21 cellular contexts compared by ENCODE assay signal in genomic region chr15:24819680-24820079, GRCh38.
A peak's percentile ranks its signal among the peaks of the same experiment; 100 is the strongest.
DNase-seq lines count a peak whose midpoint lies in the region; ATAC-seq, FAIRE-seq and TF ChIP-seq lines count a peak whose summit lies in the region.
"Had no signal": no experiment of that assay in that cellular context is flagged by ENCODE, and none has a peak within 500 bp of the region (broad histone marks: within the 10 kb centered on the region; RNA-seq: fewer than 3 reads in every experiment).

No MANE protein-coding gene starts in this region.

- DNase-seq in GM23338 (ENCODE audit: low spot score) (peak; percentile 62), WTC11 (ENCODE audit: low spot score) (no peak), glutamatergic neuron (no peak), iPS-NIHi7 (ENCODE audit: extremely low spot score) (peak; percentile 12), right lobe of liver (no peak), RCC 7860 (ENCODE audit: low spot score) (no peak), NOMO-1 (lab: John Stamatoyannopoulos, UW; ENCODE audit: unreplicated experiment in 2 of 2) (no peak)
- no peak for DNase-seq in activated effector memory CD4-positive, alpha-beta T cell treated with Interleukin-2 at 50 U/mL for 16 hours
- DNase-seq: CD4-positive, alpha-beta T cell; CD8-positive, alpha-beta memory T cell; DMS 273 treated with DMSO at 0.1 percent for 48 hours; DMS79 treated with DMSO at 0.1 percent for 48 hours; GOT3; H7; HCEC 1CT had no signal

- peaks cover 4% of the 10 kb centered on the region for H3K4me1 ChIP-seq in GM23338 (ENCODE audit: insufficient read depth)
- no peaks in the 10 kb centered on the region for H3K4me1 ChIP-seq in right lobe of liver
- H3K4me1 ChIP-seq: BLaER1 had no signal

- H3K27me3 ChIP-seq in GM23338 (ENCODE audit: insufficient read depth) (no peaks in the 10 kb centered on the region), right lobe of liver (no peaks in the 10 kb centered on the region)
- H3K27me3 ChIP-seq: BLaER1 had no signal

- H3K79me2 ChIP-seq in GM23338 (replicated peaks; ENCODE audit: insufficient read depth), result no peaks in the 10 kb centered on the region

- H3K9me3 Mint-ChIP-seq in GM23338 (peaks cover 24% of the 10 kb centered on the region), WTC11 (peaks cover 47% of the 10 kb centered on the region), glutamatergic neuron (ENCODE audit: unreplicated experiment) (peaks cover 3% of the 10 kb centered on the region)

- H3K4me2 ChIP-seq in GM23338, result no peak overlapping the region
- H3K4me2 ChIP-seq: BLaER1 had no signal

- H3K4me1 Mint-ChIP-seq in GM23338, result peaks cover 20% of the 10 kb centered on the region; the same call in 2 of the 3 replicates
- peaks cover 17% of the 10 kb centered on the region for H3K4me1 Mint-ChIP-seq in WTC11
- peaks cover 2% of the 10 kb centered on the region for H3K4me1 Mint-ChIP-seq in glutamatergic neuron (ENCODE audit: low read depth, unreplicated experiment)
- H3K4me1 Mint-ChIP-seq: B cell; CD14-positive monocyte; CD8-positive, alpha-beta memory T cell had no signal

- no peak for FAIRE-seq in RCC 7860 (lab: Jason Lieb, UNC)
- FAIRE-seq: A204.1, D721Med, GM12892 had no signal

- TF ChIP-seq CTCF in GM23338 (conservative IDR thresholded peaks at IDR 0.05; ENCODE audit: low read depth in 2 of 2), result peak; percentile 59 to 77
- TF ChIP-seq CTCF in WTC11 (IDR thresholded peaks at IDR 0.05), result no peak; the same call in 1 of the 2 replicates
- TF ChIP-seq CTCF in glutamatergic neuron (IDR thresholded peaks at IDR 0.05; ENCODE audit: partially characterized antibody, unreplicated experiment), result peak; percentile 36
- no peak for TF ChIP-seq CTCF in right lobe of liver (IDR thresholded peaks at IDR 0.05)

- H3K9me2 ChIP-seq in GM23338 (ENCODE audit: insufficient read depth), result no peaks in the 10 kb centered on the region

- CTCF ChIA-PET in WTC11 (lab: Charles Lee), result interaction anchor here (0.6 to 2.1 kb wide), 7 partner anchors 9 to 143 kb away, joined by 3 to 8 read pairs (median 5); no protein-coding TSS in a partner anchor

- H3K4me3 Mint-ChIP-seq in GM23338 (no peak overlapping the region), WTC11 (no peak overlapping the region), glutamatergic neuron (ENCODE audit: unreplicated experiment) (no peak overlapping the region)
- H3K4me3 Mint-ChIP-seq: B cell; CD14-positive monocyte; CD4-positive, alpha-beta T cell; CD8-positive, alpha-beta memory T cell had no signal

- WGBS in right lobe of liver (ENCODE audit: insufficient coverage, low coverage, low lambda C conversion rate, missing lambda C conversion rate), result 45% methylated on average over 2 of the region's 2 CpGs

- intact Hi-C loops in right lobe of liver (cut with DNase I), result no loop called here

- POLR2A ChIA-PET in WTC11 (lab: Charles Lee), result no interaction called here

- H3K9me3 ChIP-seq in right lobe of liver, result no peaks in the 10 kb centered on the region
- H3K9me3 ChIP-seq: BLaER1 had no signal

- H3K36me3 ChIP-seq in GM23338 (ENCODE audit: insufficient read depth) (no peaks in the 10 kb centered on the region), right lobe of liver (no peaks in the 10 kb centered on the region)
- H3K36me3 ChIP-seq: BLaER1 had no signal

- peaks cover 8% of the 10 kb centered on the region; the same call in 2 of the 3 replicates for H3K36me3 Mint-ChIP-seq in GM23338 (ENCODE audit: low read depth)
- peaks cover 28% of the 10 kb centered on the region for H3K36me3 Mint-ChIP-seq in WTC11
- H3K36me3 Mint-ChIP-seq in glutamatergic neuron (ENCODE audit: unreplicated experiment), result no peaks in the 10 kb centered on the region
- H3K36me3 Mint-ChIP-seq: CD14-positive monocyte; CD8-positive, alpha-beta memory T cell had no signal

- no peaks in the 10 kb centered on the region for H4K20me1 ChIP-seq in GM23338 (replicated peaks; ENCODE audit: insufficient read depth)
- H4K20me1 ChIP-seq: BLaER1 had no signal

- TF ChIP-seq POLR2A in right lobe of liver (IDR thresholded peaks at IDR 0.05), result no peak

- H3K27ac Mint-ChIP-seq in GM23338 (no peak overlapping the region), WTC11 (no peak overlapping the region), glutamatergic neuron (ENCODE audit: unreplicated experiment) (no peak overlapping the region)
- H3K27ac Mint-ChIP-seq: B cell; CD4-positive, alpha-beta T cell; CD8-positive, alpha-beta memory T cell had no signal

- H3F3A ChIP-seq in GM23338 (replicated peaks; ENCODE audit: low read depth), result no peaks in the 10 kb centered on the region

- H3K4me3 ChIP-seq in GM23338, result no peak overlapping the region
- no peak overlapping the region for H3K4me3 ChIP-seq in right lobe of liver
- H3K4me3 ChIP-seq: BLaER1 had no signal

- H2AFZ ChIP-seq in GM23338, result no peak overlapping the region

- peak; percentile 39 for ATAC-seq in GM23338
- ATAC-seq in WTC11, result peak; percentile 16; the same call in 1 of the 2 replicates
- ATAC-seq in right lobe of liver, result no peak

- peaks cover 4% of the 10 kb centered on the region for H3K27me3 Mint-ChIP-seq in GM23338 (ENCODE audit: insufficient read depth, low read depth, poor library complexity)
- H3K27me3 Mint-ChIP-seq in WTC11 (ENCODE audit: low read depth), result no peaks in the 10 kb centered on the region
- no peaks in the 10 kb centered on the region for H3K27me3 Mint-ChIP-seq in glutamatergic neuron (ENCODE audit: unreplicated experiment)
- H3K27me3 Mint-ChIP-seq: B cell; CD4-positive, alpha-beta T cell; CD8-positive, alpha-beta memory T cell had no signal

- H3K27ac ChIP-seq in GM23338 (ENCODE audit: low read depth), result no peak overlapping the region
- no peak overlapping the region for H3K27ac ChIP-seq in right lobe of liver
- H3K27ac ChIP-seq: BLaER1 had no signal

TF ChIP-seq in GM23338, 12 proteins besides CTCF, POLR2A, EP300 and RAD21 (continues in another document):
- TF ChIP-seq JUNB (IDR thresholded peaks at IDR 0.05; ENCODE audit: unreplicated experiment), result no peak
- TF ChIP-seq EZH2phosphoT487 (IDR thresholded peaks at IDR 0.05; ENCODE audit: unreplicated experiment), result no peak
- TF ChIP-seq ZNF114 (CRISPR knock-in tag; IDR thresholded peaks at IDR 0.05), result no peak
- TF ChIP-seq ETS1 (IDR thresholded peaks at IDR 0.05), result no peak
- no peak for TF ChIP-seq STAT1 (IDR thresholded peaks at IDR 0.05; ENCODE audit: unreplicated experiment)
- no peak for TF ChIP-seq EZH2 (IDR thresholded peaks at IDR 0.05; ENCODE audit: low read depth, unreplicated experiment)
- no peak for TF ChIP-seq POLR2AphosphoS5 (IDR thresholded peaks at IDR 0.05; ENCODE audit: low read depth)
- no peak for TF ChIP-seq NANOG (IDR thresholded peaks at IDR 0.05; ENCODE audit: borderline replicate concordance)

TF ChIP-seq in WTC11, 78 proteins besides CTCF, POLR2A, EP300 and RAD21:
- TF ChIP-seq SOX15 (CRISPR knock-in tag; IDR thresholded peaks at IDR 0.05), result no peak
- no peak for TF ChIP-seq RELA (CRISPR knock-in tag; IDR thresholded peaks at IDR 0.05; ENCODE audit: borderline replicate concordance)
- no peak for TF ChIP-seq IRF2 (CRISPR knock-in tag; IDR thresholded peaks at IDR 0.05; ENCODE audit: borderline replicate concordance, low read depth)
- no peak for TF ChIP-seq NFYB (CRISPR knock-in tag; conservative IDR thresholded peaks at IDR 0.05; ENCODE audit: low read depth)
- no peak for TF ChIP-seq NR1H2 (CRISPR knock-in tag; IDR thresholded peaks at IDR 0.05)
- TF ChIP-seq FOXJ3 (CRISPR knock-in tag; IDR thresholded peaks at IDR 0.05; ENCODE audit: borderline replicate concordance), result no peak
- TF ChIP-seq, protein P1, sequence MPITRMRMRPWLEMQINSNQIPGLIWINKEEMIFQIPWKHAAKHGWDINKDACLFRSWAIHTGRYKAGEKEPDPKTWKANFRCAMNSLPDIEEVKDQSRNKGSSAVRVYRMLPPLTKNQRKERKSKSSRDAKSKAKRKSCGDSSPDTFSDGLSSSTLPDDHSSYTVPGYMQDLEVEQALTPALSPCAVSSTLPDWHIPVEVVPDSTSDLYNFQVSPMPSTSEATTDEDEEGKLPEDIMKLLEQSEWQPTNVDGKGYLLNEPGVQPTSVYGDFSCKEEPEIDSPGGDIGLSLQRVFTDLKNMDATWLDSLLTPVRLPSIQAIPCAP (CRISPR knock-in tag; IDR thresholded peaks at IDR 0.05), result no peak
- TF ChIP-seq ZNF671 (CRISPR knock-in tag; IDR thresholded peaks at IDR 0.05), result no peak
- TF ChIP-seq ESRRA (CRISPR knock-in tag; IDR thresholded peaks at IDR 0.05; ENCODE audit: borderline replicate concordance), result no peak
- TF ChIP-seq CREB1 (CRISPR knock-in tag; IDR thresholded peaks at IDR 0.05), result no peak
- no peak for TF ChIP-seq PREB (CRISPR knock-in tag; IDR thresholded peaks at IDR 0.05; ENCODE audit: borderline replicate concordance)
- TF ChIP-seq, protein P2, sequence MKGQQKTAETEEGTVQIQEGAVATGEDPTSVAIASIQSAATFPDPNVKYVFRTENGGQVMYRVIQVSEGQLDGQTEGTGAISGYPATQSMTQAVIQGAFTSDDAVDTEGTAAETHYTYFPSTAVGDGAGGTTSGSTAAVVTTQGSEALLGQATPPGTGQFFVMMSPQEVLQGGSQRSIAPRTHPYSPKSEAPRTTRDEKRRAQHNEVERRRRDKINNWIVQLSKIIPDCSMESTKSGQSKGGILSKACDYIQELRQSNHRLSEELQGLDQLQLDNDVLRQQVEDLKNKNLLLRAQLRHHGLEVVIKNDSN (CRISPR knock-in tag; IDR thresholded peaks at IDR 0.05), result no peak

Comparison
In these comparisons a context has a peak if more than half of its experiments do, and no peak if none do; other contexts are left out.
1. ATAC-seq: peak in GM23338 (single experiment) and WTC11 (single experiment); none in right lobe of liver (0 of 4).
2. DNase-seq: peak in GM23338 (single experiment) and iPS-NIHi7 (single experiment); none in WTC11 (single experiment), glutamatergic neuron (single experiment), activated effector memory CD4-positive, alpha-beta T cell treated with Interleukin-2 at 50 U/mL for 16 hours (single experiment), right lobe of liver (0 of 3), RCC 7860 (single experiment) and NOMO-1 (0 of 2).
3. CTCF ChIP-seq: peak in GM23338 (2 of 2) and glutamatergic neuron (single experiment); none in WTC11 (single experiment) and right lobe of liver (0 of 4).